Comparison of ENCODE assay signal across 8 cellular contexts in genomic region chr14:103141117-103141796, GRCh38. TPM values are rescaled to one million over a fixed set of nuclear protein-coding genes. Genes with fewer than 3 reads are reported as not detected.
A peak's percentile ranks its signal among the peaks of the same experiment; 100 is the strongest.
DNase-seq lines count a peak whose midpoint lies in the region; ATAC-seq and TF ChIP-seq lines count a peak whose summit lies in the region.

No MANE protein-coding gene starts in this region.

- no peaks in the 10 kb centered on the region for H3K36me3 Mint-ChIP-seq in activated T-cell treated with anti-CD3 and anti-CD28 coated beads, Interleukin-2, amount 50 U/mL, for 24 hours (ENCODE audit: low read depth)

- ATAC-seq in HG02610 (IDR thresholded peaks at IDR 0.05; ENCODE audit: unreplicated experiment) (peak; percentile 3), body of pancreas (no peak), mucosa of descending colon (peak; percentile 60), GM18517 (IDR thresholded peaks at IDR 0.05; ENCODE audit: unreplicated experiment) (no peak)

- H3K27me3 Mint-ChIP-seq in activated T-cell treated with anti-CD3 and anti-CD28 coated beads, Interleukin-2, amount 50 U/mL, for 24 hours: peaks cover 56% of the 10 kb centered on the region

- no peak for TF ChIP-seq POLR2A in body of pancreas (IDR thresholded peaks at IDR 0.05)

- peaks cover 6% of the 10 kb centered on the region for H3K4me1 Mint-ChIP-seq in activated T-cell treated with anti-CD3 and anti-CD28 coated beads, Interleukin-2, amount 50 U/mL, for 24 hours (ENCODE audit: low read depth)

- no peak overlapping the region for H3K27ac Mint-ChIP-seq in activated T-cell treated with anti-CD3 and anti-CD28 coated beads, Interleukin-2, amount 50 U/mL, for 24 hours

- H3K4me1 ChIP-seq in body of pancreas (no peaks in the 10 kb centered on the region), mucosa of descending colon (ENCODE audit: low read depth) (no peaks in the 10 kb centered on the region)

- TF ChIP-seq CTCF in body of pancreas (IDR thresholded peaks at IDR 0.05) (peak; percentile 36 to 72 (median 64)), mucosa of descending colon (IDR thresholded peaks at IDR 0.05) (peak; percentile 36)

- no peaks in the 10 kb centered on the region for H3K36me3 ChIP-seq in body of pancreas (replicated peaks in 1 of 2; ENCODE audit: insufficient read depth in 1 of 2, low read depth in 2 of 2)
- H3K36me3 ChIP-seq in mucosa of descending colon (ENCODE audit: low read depth): no peaks in the 10 kb centered on the region

- H3K9me3 Mint-ChIP-seq in activated T-cell treated with anti-CD3 and anti-CD28 coated beads, Interleukin-2, amount 50 U/mL, for 24 hours: no peaks in the 10 kb centered on the region

- H3K27me3 ChIP-seq in body of pancreas: peaks cover 0 to 3% of the 10 kb centered on the region in 2 donors

- H3K27ac ChIP-seq in body of pancreas: no peak overlapping the region

- no peak overlapping the region for H3K4me3 Mint-ChIP-seq in activated T-cell treated with anti-CD3 and anti-CD28 coated beads, Interleukin-2, amount 50 U/mL, for 24 hours

- intact Hi-C loops in body of pancreas (cut with DNase I): no loop called here
- intact Hi-C loops in mucosa of descending colon (cut with DNase I, micrococcal nuclease): no loop called here

- H3K9me3 ChIP-seq in body of pancreas (no peaks in the 10 kb centered on the region), mucosa of descending colon (no peaks in the 10 kb centered on the region)

- DNase-seq in activated T-cell treated with anti-CD3 and anti-CD28 coated beads for 24 hours (ENCODE audit: low read depth) (peak; percentile 9), NCI-H2227 (lab: John Stamatoyannopoulos, UW; ENCODE audit: unreplicated experiment) (peak; percentile 53), body of pancreas (peak; percentile 51 to 75 (median 67)), mucosa of descending colon (peak in 1 of 3 donors; percentile 69), LoVo (ENCODE audit: low spot score) (no peak)
- DNase-seq in activated T-cell treated with anti-CD3 and anti-CD28 coated beads, Interleukin-2, amount 50 U/mL, for 24 hours: no peak

- WGBS in body of pancreas, 2 donors: 19 to 57% methylated on average over 3 to 8 of the region's 8 CpGs

- H3K4me3 ChIP-seq in body of pancreas (no peak overlapping the region), mucosa of descending colon (no peak overlapping the region)

RNA-seq across cellular contexts. Expression of gene TNFAIP2, which starts 18.0 kb away (rescaled TPM):
- total RNA-seq in body of pancreas (10 to 100 TPM; 22.1 to 75.5 TPM), mucosa of descending colon (10 to 100 TPM; 22.0 to 67.4 (median 40.2) TPM)

RNA-seq across cellular contexts. Expression of gene EXOC3L4, which starts 46.7 kb away (rescaled TPM):
- total RNA-seq in body of pancreas (1 to 10 TPM in 1 of 2 donors, under 1 TPM in 1; 0.66 to 1.8 TPM), mucosa of descending colon (10 to 100 TPM; 16.7 to 29.1 (median 26.1) TPM)

RNA-seq across cellular contexts. Expression of gene LBHD2, which starts 57.2 kb away (rescaled TPM):
- total RNA-seq in body of pancreas (not detected), mucosa of descending colon (not detected)

Comparison
In these comparisons a context has a peak if more than half of its experiments do, and no peak if none do; other contexts are left out.
1. DNase-seq: peak in activated T-cell treated with anti-CD3 and anti-CD28 coated beads for 24 hours (single experiment), NCI-H2227 (single experiment) and body of pancreas (4 of 4); none in activated T-cell treated with anti-CD3 and anti-CD28 coated beads, Interleukin-2, amount 50 U/mL, for 24 hours (single experiment) and LoVo (single experiment).
2. ATAC-seq: peak in HG02610 (single experiment) and mucosa of descending colon (single experiment); none in body of pancreas (single experiment) and GM18517 (single experiment).
3. RNA of gene EXOC3L4, which starts 46.7 kb away (total RNA-seq): 16.7 to 29.1 TPM in mucosa of descending colon; 0.66 to 1.8 TPM in body of pancreas; every median in the first group is over 4 times any median in the second.